Comparison of ENCODE assay signal across 1 cellular context in the genomic region with DNA sequence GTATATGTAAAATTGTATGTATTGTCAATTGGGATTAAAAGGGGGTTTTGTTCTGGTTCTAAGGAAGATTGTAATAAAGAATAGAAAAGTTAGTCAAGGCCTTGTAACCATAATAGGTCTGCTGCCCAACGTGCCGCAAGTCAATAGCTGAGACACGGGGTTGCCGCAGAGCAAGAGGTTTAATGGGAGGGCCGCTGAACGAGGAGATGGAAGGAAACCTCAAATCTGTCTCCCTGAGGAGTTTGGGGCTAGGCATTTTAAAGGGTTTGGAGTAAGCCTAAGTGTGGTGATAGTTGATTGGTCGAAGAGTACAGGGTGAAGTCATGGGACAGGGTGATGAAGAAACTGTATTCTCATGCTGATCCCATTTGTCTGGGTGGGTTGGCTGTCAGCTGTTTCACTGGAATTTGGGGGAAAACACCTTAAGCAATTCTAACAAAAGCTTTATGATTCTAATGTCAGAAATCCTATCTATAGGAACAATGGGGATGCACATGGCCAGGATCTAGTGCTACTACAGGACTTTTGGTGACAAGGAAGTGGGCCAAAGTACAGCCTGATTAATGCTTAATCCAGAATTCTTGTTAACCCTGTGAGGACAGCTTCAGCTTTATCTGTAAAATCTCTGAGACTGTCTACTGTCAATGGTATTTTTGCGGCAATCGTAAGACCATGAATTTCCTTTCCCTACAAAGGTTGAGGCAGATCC.
TF ChIP-seq lines count a peak whose summit lies in the region.

No MANE protein-coding gene starts in this region.

TF ChIP-seq in HepG2, 621 proteins besides CTCF, POLR2A, EP300 and RAD21 (continued from another document):
- TF ChIP-seq SAP130 (CRISPR knock-in tag; IDR thresholded peaks at IDR 0.05; ENCODE audit: low read depth) (0 out of 2 replicates have a peak, but pooled peaks have one; percentile 34), HNF4G (IDR thresholded peaks at IDR 0.05; ENCODE audit: borderline replicate concordance, low read depth, low read length) (peak; percentile 55; the same call in 1 of the 2 replicates), HNF4G (CRISPR knock-in tag; IDR thresholded peaks at IDR 0.05; ENCODE audit: borderline replicate concordance, low read depth) (no peak), CREM (IDR thresholded peaks at IDR 0.05) (peak; percentile 31; the same call in 1 of the 2 replicates), CREM (CRISPR knock-in tag; IDR thresholded peaks at IDR 0.05) (no peak), SOX6 (IDR thresholded peaks at IDR 0.05) (no peak), SOX6 (CRISPR knock-in tag; IDR thresholded peaks at IDR 0.05) (peak; percentile 56; the same call in 1 of the 2 replicates), ELF3 (CRISPR knock-in tag; IDR thresholded peaks at IDR 0.05) (peak; percentile 80), ISL2 (CRISPR knock-in tag; IDR thresholded peaks at IDR 0.05) (no peak), HNF1B (CRISPR knock-in tag; IDR thresholded peaks at IDR 0.05) (peak; percentile 43; the same call in 1 of the 2 replicates), PPARG (CRISPR knock-in tag; conservative IDR thresholded peaks at IDR 0.05) (peak; percentile 64; the same call in 1 of the 2 replicates), HNF4A (CRISPR knock-in tag; IDR thresholded peaks at IDR 0.05) (peak; percentile 78), CHD4 (IDR thresholded peaks at IDR 0.05; ENCODE audit: borderline replicate concordance, low read length) (0 out of 2 replicates have a peak, but pooled peaks have one; percentile 1), SOX5 (CRISPR knock-in tag; IDR thresholded peaks at IDR 0.05; ENCODE audit: borderline replicate concordance) (peak; percentile 75), ZNF20 (CRISPR knock-in tag; IDR thresholded peaks at IDR 0.05) (no peak), SNAI1 (CRISPR knock-in tag; IDR thresholded peaks at IDR 0.05; ENCODE audit: borderline replicate concordance) (no peak), MED1 (CRISPR knock-in tag; IDR thresholded peaks at IDR 0.05) (peak; percentile 32; the same call in 1 of the 2 replicates)
- TF ChIP-seq, protein P1, sequence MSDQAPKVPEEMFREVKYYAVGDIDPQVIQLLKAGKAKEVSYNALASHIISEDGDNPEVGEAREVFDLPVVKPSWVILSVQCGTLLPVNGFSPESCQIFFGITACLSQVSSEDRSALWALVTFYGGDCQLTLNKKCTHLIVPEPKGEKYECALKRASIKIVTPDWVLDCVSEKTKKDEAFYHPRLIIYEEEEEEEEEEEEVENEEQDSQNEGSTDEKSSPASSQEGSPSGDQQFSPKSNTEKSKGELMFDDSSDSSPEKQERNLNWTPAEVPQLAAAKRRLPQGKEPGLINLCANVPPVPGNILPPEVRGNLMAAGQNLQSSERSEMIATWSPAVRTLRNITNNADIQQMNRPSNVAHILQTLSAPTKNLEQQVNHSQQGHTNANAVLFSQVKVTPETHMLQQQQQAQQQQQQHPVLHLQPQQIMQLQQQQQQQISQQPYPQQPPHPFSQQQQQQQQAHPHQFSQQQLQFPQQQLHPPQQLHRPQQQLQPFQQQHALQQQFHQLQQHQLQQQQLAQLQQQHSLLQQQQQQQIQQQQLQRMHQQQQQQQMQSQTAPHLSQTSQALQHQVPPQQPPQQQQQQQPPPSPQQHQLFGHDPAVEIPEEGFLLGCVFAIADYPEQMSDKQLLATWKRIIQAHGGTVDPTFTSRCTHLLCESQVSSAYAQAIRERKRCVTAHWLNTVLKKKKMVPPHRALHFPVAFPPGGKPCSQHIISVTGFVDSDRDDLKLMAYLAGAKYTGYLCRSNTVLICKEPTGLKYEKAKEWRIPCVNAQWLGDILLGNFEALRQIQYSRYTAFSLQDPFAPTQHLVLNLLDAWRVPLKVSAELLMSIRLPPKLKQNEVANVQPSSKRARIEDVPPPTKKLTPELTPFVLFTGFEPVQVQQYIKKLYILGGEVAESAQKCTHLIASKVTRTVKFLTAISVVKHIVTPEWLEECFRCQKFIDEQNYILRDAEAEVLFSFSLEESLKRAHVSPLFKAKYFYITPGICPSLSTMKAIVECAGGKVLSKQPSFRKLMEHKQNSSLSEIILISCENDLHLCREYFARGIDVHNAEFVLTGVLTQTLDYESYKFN (CRISPR knock-in tag; conservative IDR thresholded peaks at IDR 0.05), result peak; percentile 70
- TF ChIP-seq, protein P2, sequence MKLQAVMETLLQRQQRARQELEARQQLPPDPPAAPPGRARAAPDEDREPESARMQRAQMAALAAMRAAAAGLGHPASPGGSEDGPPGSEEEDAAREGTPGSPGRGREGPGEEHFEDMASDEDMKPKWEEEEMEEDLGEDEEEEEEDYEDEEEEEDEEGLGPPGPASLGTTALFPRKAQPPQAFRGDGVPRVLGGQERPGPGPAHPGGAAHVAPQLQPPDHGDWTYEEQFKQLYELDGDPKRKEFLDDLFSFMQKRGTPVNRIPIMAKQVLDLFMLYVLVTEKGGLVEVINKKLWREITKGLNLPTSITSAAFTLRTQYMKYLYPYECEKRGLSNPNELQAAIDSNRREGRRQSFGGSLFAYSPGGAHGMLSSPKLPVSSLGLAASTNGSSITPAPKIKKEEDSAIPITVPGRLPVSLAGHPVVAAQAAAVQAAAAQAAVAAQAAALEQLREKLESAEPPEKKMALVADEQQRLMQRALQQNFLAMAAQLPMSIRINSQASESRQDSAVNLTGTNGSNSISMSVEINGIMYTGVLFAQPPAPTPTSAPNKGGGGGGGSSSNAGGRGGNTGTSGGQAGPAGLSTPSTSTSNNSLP (IDR thresholded peaks at IDR 0.05; ENCODE audit: low read depth, low read length), result 0 out of 2 replicates have a peak, but pooled peaks have one; percentile 44
- TF ChIP-seq, protein P3, sequence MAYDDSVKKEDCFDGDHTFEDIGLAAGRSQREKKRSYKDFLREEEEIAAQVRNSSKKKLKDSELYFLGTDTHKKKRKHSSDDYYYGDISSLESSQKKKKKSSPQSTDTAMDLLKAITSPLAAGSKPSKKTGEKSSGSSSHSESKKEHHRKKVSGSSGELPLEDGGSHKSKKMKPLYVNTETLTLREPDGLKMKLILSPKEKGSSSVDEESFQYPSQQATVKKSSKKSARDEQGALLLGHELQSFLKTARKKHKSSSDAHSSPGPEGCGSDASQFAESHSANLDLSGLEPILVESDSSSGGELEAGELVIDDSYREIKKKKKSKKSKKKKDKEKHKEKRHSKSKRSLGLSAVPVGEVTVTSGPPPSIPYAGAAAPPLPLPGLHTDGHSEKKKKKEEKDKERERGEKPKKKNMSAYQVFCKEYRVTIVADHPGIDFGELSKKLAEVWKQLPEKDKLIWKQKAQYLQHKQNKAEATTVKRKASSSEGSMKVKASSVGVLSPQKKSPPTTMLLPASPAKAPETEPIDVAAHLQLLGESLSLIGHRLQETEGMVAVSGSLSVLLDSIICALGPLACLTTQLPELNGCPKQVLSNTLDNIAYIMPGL (CRISPR knock-in tag; IDR thresholded peaks at IDR 0.05; ENCODE audit: borderline replicate concordance in 1 of 2, low read depth in 1 of 2), result no peak
- TF ChIP-seq, protein P4, sequence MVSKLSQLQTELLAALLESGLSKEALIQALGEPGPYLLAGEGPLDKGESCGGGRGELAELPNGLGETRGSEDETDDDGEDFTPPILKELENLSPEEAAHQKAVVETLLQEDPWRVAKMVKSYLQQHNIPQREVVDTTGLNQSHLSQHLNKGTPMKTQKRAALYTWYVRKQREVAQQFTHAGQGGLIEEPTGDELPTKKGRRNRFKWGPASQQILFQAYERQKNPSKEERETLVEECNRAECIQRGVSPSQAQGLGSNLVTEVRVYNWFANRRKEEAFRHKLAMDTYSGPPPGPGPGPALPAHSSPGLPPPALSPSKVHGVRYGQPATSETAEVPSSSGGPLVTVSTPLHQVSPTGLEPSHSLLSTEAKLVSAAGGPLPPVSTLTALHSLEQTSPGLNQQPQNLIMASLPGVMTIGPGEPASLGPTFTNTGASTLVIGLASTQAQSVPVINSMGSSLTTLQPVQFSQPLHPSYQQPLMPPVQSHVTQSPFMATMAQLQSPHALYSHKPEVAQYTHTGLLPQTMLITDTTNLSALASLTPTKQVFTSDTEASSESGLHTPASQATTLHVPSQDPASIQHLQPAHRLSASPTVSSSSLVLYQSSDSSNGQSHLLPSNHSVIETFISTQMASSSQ (IDR thresholded peaks at IDR 0.05; ENCODE audit: low read depth), result peak; percentile 66
- TF ChIP-seq, protein P4 (CRISPR knock-in tag; IDR thresholded peaks at IDR 0.05; ENCODE audit: borderline replicate concordance), result peak; percentile 75
